In the genomic region with DNA sequence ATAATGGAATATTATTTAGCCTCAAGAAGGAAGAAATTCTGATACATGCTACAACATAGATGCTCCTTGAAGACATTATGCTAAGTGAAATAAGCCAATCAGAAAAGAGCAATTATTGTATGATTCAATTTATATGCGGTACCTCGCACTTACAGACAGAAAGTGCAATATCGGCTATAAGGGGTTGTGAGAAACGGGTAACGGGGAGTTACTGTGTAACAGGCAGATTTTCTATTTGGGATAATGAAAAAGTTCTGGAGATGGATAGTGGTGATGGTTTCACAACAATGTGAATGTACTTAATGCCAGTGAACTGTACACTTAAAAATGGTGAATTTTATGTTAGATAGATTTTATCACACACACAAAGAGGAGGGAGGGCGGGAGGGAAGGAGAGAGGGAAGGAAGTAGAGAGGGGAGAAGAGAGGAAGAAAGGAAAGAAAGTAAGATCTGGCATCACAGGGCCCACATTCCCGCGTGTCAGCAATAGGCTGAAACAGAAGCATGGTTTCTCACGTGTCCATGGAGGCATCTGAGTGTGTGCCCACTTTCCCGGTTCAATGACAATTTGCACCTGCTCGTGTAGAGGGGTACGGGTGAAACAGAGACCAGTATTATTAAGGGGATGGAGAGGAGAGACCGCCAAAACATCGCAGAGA, we compare ENCODE assay signal across 1 cellular context.
TF ChIP-seq lines count a peak whose summit lies in the region.

No MANE protein-coding gene starts in this region.

TF ChIP-seq in H1, 55 proteins besides CTCF, POLR2A, EP300 and RAD21 (continued from another document):
- no peak for TF ChIP-seq RXRA (IDR thresholded peaks at IDR 0.05; ENCODE audit: insufficient read depth, low read depth, low read length)
- TF ChIP-seq, protein P1, sequence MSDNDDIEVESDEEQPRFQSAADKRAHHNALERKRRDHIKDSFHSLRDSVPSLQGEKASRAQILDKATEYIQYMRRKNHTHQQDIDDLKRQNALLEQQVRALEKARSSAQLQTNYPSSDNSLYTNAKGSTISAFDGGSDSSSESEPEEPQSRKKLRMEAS (IDR thresholded peaks at IDR 0.05), result peak; percentile 58
- no peak for TF ChIP-seq CEBPB (IDR thresholded peaks at IDR 0.05; ENCODE audit: low read depth, low read length)
- TF ChIP-seq SAP30 (IDR thresholded peaks at IDR 0.05; ENCODE audit: insufficient read depth, insufficient replicate concordance, low read length), result peak; percentile 39
